ENCODE assay signal across 23 cellular contexts in genomic region chr18:63997606-63998005, GRCh38. TPM values are rescaled to one million over a fixed set of nuclear protein-coding genes. Genes with fewer than 3 reads are reported as not detected.
DNase-seq lines count a peak whose midpoint lies in the region; ATAC-seq, FAIRE-seq and TF ChIP-seq lines count a peak whose summit lies in the region.
"Had no signal": no experiment of that assay in that cellular context is flagged by ENCODE, and none has a peak within 500 bp of the region (broad histone marks: within the 10 kb centered on the region; RNA-seq: fewer than 3 reads in every experiment).

No MANE protein-coding gene starts in this region.

- BruUV-seq in IMR-90 (replicated peaks; lab: Mats Ljungman, UMichigan) (no TSS peak), PC-9 (replicated peaks; lab: Mats Ljungman, UMichigan) (no TSS peak)

- CTCF ChIA-PET in IMR-90 (lab: Yijun Ruan, JAX) = no interaction called here
- CTCF ChIA-PET in PC-9 (lab: Charles Lee) = no interaction called here

- no peak overlapping the region for H3K18ac ChIP-seq in IMR-90 (ENCODE audit: low read depth, low read length)

- TF ChIP-seq RAD21 in IMR-90 (IDR thresholded peaks at IDR 0.05; ENCODE audit: low read length) = no peak

- H4K20me1 ChIP-seq in IMR-90 (ENCODE audit: insufficient read depth, low read length) = no peaks in the 10 kb centered on the region
- H4K20me1 ChIP-seq in PC-9 (ENCODE audit: insufficient read depth) = no peaks in the 10 kb centered on the region

- no peak for TF ChIP-seq POLR2A in IMR-90 (IDR thresholded peaks at IDR 0.05; ENCODE audit: low read depth, low read length)

- H2AFZ ChIP-seq in IMR-90 (replicated peaks; ENCODE audit: low read length, poor library complexity) (no peak overlapping the region), PC-9 (no peak overlapping the region)

- TF ChIP-seq CTCF in IMR-90 (conservative IDR thresholded peaks at IDR 0.05; ENCODE audit: low read depth, low read length) = no peak
- TF ChIP-seq CTCF in bronchial epithelial cell (IDR thresholded peaks at IDR 0.05; ENCODE audit: insufficient read depth, low read length, severe bottlenecking) = no peak
- no peak for TF ChIP-seq CTCF in PC-9 (conservative IDR thresholded peaks at IDR 0.05)

- no peak overlapping the region for H3K14ac ChIP-seq in IMR-90 (replicated peaks; ENCODE audit: low read depth, low read length)

- H3K9ac ChIP-seq in IMR-90 (ENCODE audit: low read depth, low read length) = no peak overlapping the region

- no peak for ATAC-seq in IMR-90 (ENCODE audit: low read depth)
- ATAC-seq: GM12878 had no signal

- H3F3A ChIP-seq in PC-9 (ENCODE audit: insufficient read depth, low read depth) = no peaks in the 10 kb centered on the region; the same call in 1 of the 2 replicates

- WGBS in IMR-90 (ENCODE audit: extremely low coverage in 2 of 2, insufficient read length in 1 of 2), 2 experiments = 56% methylated on average over 2 of the region's 2 CpGs; no CpG with 5 or more reads in 1 of the 2 experiments

- H3K9me3 ChIP-seq in IMR-90 (ENCODE audit: control insufficient read depth, insufficient read depth, low read length) (no peaks in the 10 kb centered on the region), PC-9 (ENCODE audit: insufficient read depth, low read depth) (no peaks in the 10 kb centered on the region; the same call in 1 of the 2 replicates)
- H3K9me3 ChIP-seq: MG63 had no signal

- H3K36me3 ChIP-seq in IMR-90 (ENCODE audit: control insufficient read depth, insufficient read depth, low read length) (no peaks in the 10 kb centered on the region), bronchial epithelial cell (ENCODE audit: control insufficient read depth, insufficient read depth, low read length) (no peaks in the 10 kb centered on the region), PC-9 (ENCODE audit: low read depth) (no peaks in the 10 kb centered on the region)
- H3K36me3 ChIP-seq: MG63 had no signal

- H4K5ac ChIP-seq in IMR-90 (ENCODE audit: low read depth, low read length) = no peak overlapping the region

- H3K4me2 ChIP-seq in IMR-90 (ENCODE audit: low read depth, low read length) (no peak overlapping the region), PC-9 (no peak overlapping the region)

- no peaks in the 10 kb centered on the region for H3K79me2 ChIP-seq in PC-9 (ENCODE audit: low read depth)

- intact Hi-C loops in IMR-90 (cut with micrococcal nuclease) = no loop called here
- intact Hi-C loops in PC-9 (cut with micrococcal nuclease; ENCODE audit: unreplicated experiment) = no loop called here

- peaks cover 2% of the 10 kb centered on the region; the same call in 1 of the 2 replicates for H3K27me3 ChIP-seq in IMR-90 (ENCODE audit: control insufficient read depth, insufficient read depth, low read length)
- no peaks in the 10 kb centered on the region for H3K27me3 ChIP-seq in bronchial epithelial cell (ENCODE audit: control insufficient read depth, insufficient read depth, low read length)
- peaks cover 15% of the 10 kb centered on the region for H3K27me3 ChIP-seq in PC-9 (ENCODE audit: insufficient read depth, low read depth)
- H3K27me3 ChIP-seq: MG63 had no signal

- no peak overlapping the region for H2AK5ac ChIP-seq in IMR-90 (ENCODE audit: low read depth, low read length)

- H4K8ac ChIP-seq in IMR-90 (ENCODE audit: low read depth in 2 of 2, low read length in 2 of 2) = no peak overlapping the region

- no peaks in the 10 kb centered on the region for H3K9me1 ChIP-seq in IMR-90 (ENCODE audit: insufficient read depth, low read length)

- no peaks in the 10 kb centered on the region for H3K79me1 ChIP-seq in IMR-90 (ENCODE audit: low read depth in 1 of 2, low read length in 2 of 2)

- dilution Hi-C loops in IMR-90 (cut with HindIII; ENCODE audit: low sequenced_read_pairs, unreplicated experiment) = no loop called here

- no peak overlapping the region for H2AK9ac ChIP-seq in IMR-90 (replicated peaks; ENCODE audit: low read depth, low read length, poor library complexity)

- no peak overlapping the region for H2BK20ac ChIP-seq in IMR-90 (ENCODE audit: low read depth, low read length)

- no peak overlapping the region for H3K4me3 ChIP-seq in IMR-90 (ENCODE audit: insufficient read depth, low read depth, low read length)
- no peak overlapping the region for H3K4me3 ChIP-seq in bronchial epithelial cell (ENCODE audit: low read depth, low read length)
- no peak overlapping the region for H3K4me3 ChIP-seq in PC-9
- H3K4me3 ChIP-seq: GM12878, MG63 had no signal

- FAIRE-seq in bronchial epithelial cell (lab: Jason Lieb, UNC) = peak; percentile 55
- FAIRE-seq: A204.1, GM12878 had no signal

- no peak overlapping the region for H4K91ac ChIP-seq in IMR-90 (ENCODE audit: insufficient read depth, low read depth, low read length)

- no peaks in the 10 kb centered on the region for H3K4me1 ChIP-seq in IMR-90 (ENCODE audit: control insufficient read depth, insufficient read depth, low read length)
- H3K4me1 ChIP-seq in PC-9 (replicated peaks; ENCODE audit: insufficient read depth) = no peaks in the 10 kb centered on the region

- POLR2A ChIA-PET in IMR-90 (lab: Charles Lee; ENCODE audit: unreplicated experiment) (no interaction called here), PC-9 (lab: Charles Lee; ENCODE audit: unreplicated experiment) (no interaction called here)

- H3K56ac ChIP-seq in IMR-90 (ENCODE audit: extremely low read depth, insufficient read depth, low read length) = no peak overlapping the region

- H2BK120ac ChIP-seq in IMR-90 (ENCODE audit: low read depth, low read length) = no peak overlapping the region

- no peak overlapping the region for H2BK5ac ChIP-seq in IMR-90 (ENCODE audit: low read depth, low read length, poor library complexity, severe bottlenecking)

- H3K23ac ChIP-seq in IMR-90 (ENCODE audit: low read depth, low read length) = no peak overlapping the region

- no peak overlapping the region for H2BK15ac ChIP-seq in IMR-90 (ENCODE audit: low read depth, low read length)

- no peak overlapping the region for H3K27ac ChIP-seq in IMR-90 (ENCODE audit: insufficient read depth, low read length)
- H3K27ac ChIP-seq in PC-9 = no peak overlapping the region
- no peak overlapping the region for H3K27ac ChIP-seq in caudate nucleus (ENCODE audit: low read depth, low read length)

- H3K4ac ChIP-seq in IMR-90 (ENCODE audit: low read depth, low read length) = no peak overlapping the region

- in situ Hi-C loops in IMR-90 (cut with MboI; ENCODE audit: low sequenced_read_pairs) = no loop called here

- no peaks in the 10 kb centered on the region for H3K9me2 ChIP-seq in PC-9 (ENCODE audit: insufficient read depth)

- DNase-seq in EH (ENCODE audit: low read depth) (peak; percentile 72), IMR-90 (peak; percentile 2), bronchial epithelial cell (ENCODE audit: low read depth) (peak; percentile 46), kidney glomerular epithelial cell (lab: John Stamatoyannopoulos, UW) (peak; percentile 91), PC-9 (no peak), caudate nucleus (lab: John Stamatoyannopoulos, UW) (no peak), HUDEP-2 (lab: John Stamatoyannopoulos, UW; ENCODE audit: unreplicated experiment in 76 of 76) (no peak)
- no peak for DNase-seq in stimulated activated naive CD4-positive, alpha-beta T cell (lab: John Stamatoyannopoulos, UW)
- DNase-seq: DMS53, H9, Kasumi-1, MG63, NCI-H1417, NCI-H187, NCI-H446, NCI-H526, Right ventricle myocardium superior had no signal

TF ChIP-seq in IMR-90, 13 proteins besides CTCF, POLR2A, EP300 and RAD21:
- TF ChIP-seq ELK1 (IDR thresholded peaks at IDR 0.05; ENCODE audit: borderline replicate concordance, low read depth, low read length) (no peak), FOS (IDR thresholded peaks at IDR 0.05; ENCODE audit: low read depth, low read length) (no peak), BHLHE40 (IDR thresholded peaks at IDR 0.05; ENCODE audit: low read depth, low read length) (no peak), RCOR1 (IDR thresholded peaks at IDR 0.05; ENCODE audit: insufficient replicate concordance, low read length) (no peak), CHD1 (IDR thresholded peaks at IDR 0.05; ENCODE audit: low read depth, low read length) (no peak), CEBPB (IDR thresholded peaks at IDR 0.05; ENCODE audit: low read depth, low read length) (no peak), MXI1 (IDR thresholded peaks at IDR 0.05; ENCODE audit: borderline replicate concordance, low read depth, low read length) (no peak), MAZ (IDR thresholded peaks at IDR 0.05; ENCODE audit: borderline replicate concordance, low read depth, low read length) (no peak), RFX5 (IDR thresholded peaks at IDR 0.05; ENCODE audit: low read depth, low read length) (no peak), MAFK (IDR thresholded peaks at IDR 0.05; ENCODE audit: low read depth, low read length) (no peak)
TF ChIP-seq in IMR-90: peak in this region for 0.

RNA-seq across cellular contexts. Expression of gene SERPINB8, which starts 27.7 kb away (rescaled TPM):
- total RNA-seq in IMR-90 (2012; rRNA removed) (14.3 and 18.3 TPM in 2 replicates), bronchial epithelial cell (27.9 and 64.8 TPM in 2 replicates), PC-9 (2021) (5.1 and 7.2 TPM in 2 replicates)
- polyA plus RNA-seq in IMR-90 (2012; rRNA removed) = 14.8 and 16.7 TPM in 2 replicates
- 4.4 and 6.2 TPM in 2 replicates for polyA plus RNA-seq in IMR-90 (2012; cell fraction: cytosol; rRNA removed)
- 4.9 and 21.9 TPM in 2 replicates for polyA plus RNA-seq in IMR-90 (2012; cell fraction: nucleus; rRNA removed; ENCODE audit: low replicate concordance)

RNA-seq across cellular contexts. Expression of gene HMSD, which starts 48.5 kb away (rescaled TPM):
- total RNA-seq in IMR-90 (2012; rRNA removed) (0.28 and 0.36 TPM in 2 replicates), bronchial epithelial cell (0.13 and 0.26 TPM in 2 replicates), PC-9 (2021) (not detected in 2 replicates)
- 0.17 and 0.19 TPM in 2 replicates for polyA plus RNA-seq in IMR-90 (2012; rRNA removed)
- polyA plus RNA-seq in IMR-90 (2012; cell fraction: cytosol; rRNA removed) = 0.03 and 0.22 TPM in 2 replicates
- polyA plus RNA-seq in IMR-90 (2012; cell fraction: nucleus; rRNA removed; ENCODE audit: low replicate concordance) = 0.10 and 0.75 TPM in 2 replicates
- total RNA-seq: B cell, OCI-LY7, SK-MEL-5 had no signal
- polyA plus RNA-seq: CD14-positive monocyte had no signal

Comparison
In these comparisons a context has a peak if more than half of its experiments do, and no peak if none do; other contexts are left out.
1. DNase-seq: peak in EH (single experiment), IMR-90 (single experiment), bronchial epithelial cell (single experiment) and kidney glomerular epithelial cell (single experiment); none in PC-9 (0 of 2), stimulated activated naive CD4-positive, alpha-beta T cell (0 of 6), caudate nucleus (0 of 61) and HUDEP-2 (0 of 76).